In genomic region chr12:54861927-54862326, GRCh38 we compare ENCODE assay signal across 7 cellular contexts. TPM values are rescaled to one million over a fixed set of nuclear protein-coding genes. Genes with fewer than 3 reads are reported as not detected.
"Had no signal": no experiment of that assay in that cellular context is flagged by ENCODE, and none has a peak within 500 bp of the region (broad histone marks: within the 10 kb centered on the region; RNA-seq: fewer than 3 reads in every experiment).

No MANE protein-coding gene starts in this region.

- ATAC-seq: HepG2, K562 had no signal

- DNase-seq: IMR-90, KBM-7 had no signal

- H3K4me3 Mint-ChIP-seq: IgD-negative memory B cell had no signal

- H3K27ac Mint-ChIP-seq: IgD-negative memory B cell had no signal

RNA-seq across cellular contexts. Expression of gene MUCL1, which starts 7.6 kb away (rescaled TPM):
- total RNA-seq: HepG2, HT-29, HT1080, IMR-90, K562 had no signal
